In genomic region chr6:24743944-24744335, GRCh38 we compare ENCODE assay signal across 2 cellular contexts.
TF ChIP-seq lines count a peak whose summit lies in the region.

No MANE protein-coding gene starts in this region.

TF ChIP-seq in endothelial cell of umbilical vein, 7 proteins besides CTCF, POLR2A, EP300 and RAD21 (continued from another document):
- no peak for TF ChIP-seq GATA2 (IDR thresholded peaks at IDR 0.05; ENCODE audit: insufficient read depth, insufficient read length, low read depth, low read length)
- TF ChIP-seq FOS (IDR thresholded peaks at IDR 0.05; ENCODE audit: borderline replicate concordance, insufficient read depth, low read length) = no peak
- no peak for TF ChIP-seq POLR2AphosphoS5 (IDR thresholded peaks at IDR 0.05; ENCODE audit: insufficient read depth, low read depth, low read length)
- no peak for TF ChIP-seq MYC (IDR thresholded peaks at IDR 0.05; ENCODE audit: low read depth, low read length)
- TF ChIP-seq EZH2 (IDR thresholded peaks at IDR 0.05; ENCODE audit: borderline replicate concordance, low read depth, low read length, severe bottlenecking) = no peak

TF ChIP-seq in HEK293T, 16 proteins besides CTCF, POLR2A, EP300 and RAD21 (continued from another document):
- TF ChIP-seq SUZ12 (IDR thresholded peaks at IDR 0.05) = no peak
